21 cellular contexts compared by ENCODE assay signal in genomic region chr2:170905864-170906263, GRCh38.
"Had no signal": no experiment of that assay in that cellular context is flagged by ENCODE, and none has a peak within 500 bp of the region (broad histone marks: within the 10 kb centered on the region; RNA-seq: fewer than 3 reads in every experiment).

No MANE protein-coding gene starts in this region.

- H3K27ac ChIP-seq: adrenal gland, breast epithelium, coronary artery, heart right ventricle, left ventricle myocardium inferior, parathyroid adenoma, thoracic aorta, upper lobe of left lung had no signal

- H3K79me2 ChIP-seq: parathyroid adenoma had no signal

- H3K9ac ChIP-seq: parathyroid adenoma had no signal

- H3K4me1 ChIP-seq: adrenal gland, breast epithelium, heart right ventricle, left ventricle myocardium inferior, parathyroid adenoma, upper lobe of left lung had no signal

- H3K27me3 ChIP-seq: adrenal gland, breast epithelium, upper lobe of left lung had no signal

- H3K4me1 Mint-ChIP-seq: immature natural killer cell; stimulated activated naive B cell treated with anti-CD40 and anti-IgM and Interleukin-4, amounts not matched to agents 10 μg/mL and 1 μg/mL and 100 μg/mL, for 72 hours had no signal

- H3K27ac Mint-ChIP-seq: activated naive CD4-positive, alpha-beta T cell treated with anti-CD3 and anti-CD28 coated beads, Interleukin-2, amount 50 U/mL, for 72 hours; activated T-cell treated with anti-CD3 and anti-CD28 coated beads, Interleukin-2, amount 50 U/mL, for 72 hours; immature natural killer cell; stimulated activated naive B cell treated with anti-CD40 and anti-IgM and Interleukin-4, amounts not matched to agents 10 μg/mL and 1 μg/mL and 100 μg/mL, for 72 hours had no signal

- H3K36me3 ChIP-seq: adrenal gland, breast epithelium, heart right ventricle, left ventricle myocardium inferior, thoracic aorta, upper lobe of left lung had no signal

- FAIRE-seq: astrocyte, endometrium had no signal

- H3K9me3 ChIP-seq: adrenal gland had no signal

- DNase-seq: activated CD4-positive, CD25-positive, alpha-beta regulatory T cell treated with anti-CD3 and anti-CD28 coated beads, Interleukin-2, amount 50 U/mL, for 72 hours; activated CD8-positive, alpha-beta memory T cell treated with anti-CD3 and anti-CD28 coated beads for 24 hours; activated CD8-positive, alpha-beta memory T cell treated with anti-CD3 and anti-CD28 coated beads, Interleukin-2, amount 50 U/mL, for 48 hours; activated gamma-delta T cell; activated T-cell treated with anti-CD3 and anti-CD28 coated beads, Interleukin-2, amount 50 U/mL, for 72 hours; adrenal gland; heart right ventricle; immature natural killer cell; kidney glomerular epithelial cell; left ventricle myocardium inferior; mammary epithelial cell; midbrain; stimulated activated naive B cell treated with anti-CD40 and anti-IgM and Interleukin-4, amounts not matched to agents 10 μg/mL and 1 μg/mL and 100 μg/mL, for 72 hours; upper lobe of left lung had no signal

- ATAC-seq: activated naive CD4-positive, alpha-beta T cell treated with anti-CD3 and anti-CD28 coated beads, Interleukin-2, amount 50 U/mL, for 72 hours; activated T-cell treated with anti-CD3 and anti-CD28 coated beads, Interleukin-2, amount 50 U/mL, for 72 hours; heart right ventricle; stimulated activated naive B cell treated with anti-CD40 and anti-IgM and Interleukin-4, amounts not matched to agents 10 μg/mL and 1 μg/mL and 100 μg/mL, for 72 hours had no signal

- H3K4me3 Mint-ChIP-seq: activated T-cell treated with anti-CD3 and anti-CD28 coated beads, Interleukin-2, amount 50 U/mL, for 72 hours; immature natural killer cell; stimulated activated naive B cell treated with anti-CD40 and anti-IgM and Interleukin-4, amounts not matched to agents 10 μg/mL and 1 μg/mL and 100 μg/mL, for 72 hours had no signal

- H3K4me3 ChIP-seq: adrenal gland, breast epithelium, coronary artery, heart right ventricle, left ventricle myocardium inferior, thoracic aorta, upper lobe of left lung had no signal

- H2AFZ ChIP-seq: parathyroid adenoma had no signal
